27 cellular contexts compared by ENCODE assay signal in the genomic region with DNA sequence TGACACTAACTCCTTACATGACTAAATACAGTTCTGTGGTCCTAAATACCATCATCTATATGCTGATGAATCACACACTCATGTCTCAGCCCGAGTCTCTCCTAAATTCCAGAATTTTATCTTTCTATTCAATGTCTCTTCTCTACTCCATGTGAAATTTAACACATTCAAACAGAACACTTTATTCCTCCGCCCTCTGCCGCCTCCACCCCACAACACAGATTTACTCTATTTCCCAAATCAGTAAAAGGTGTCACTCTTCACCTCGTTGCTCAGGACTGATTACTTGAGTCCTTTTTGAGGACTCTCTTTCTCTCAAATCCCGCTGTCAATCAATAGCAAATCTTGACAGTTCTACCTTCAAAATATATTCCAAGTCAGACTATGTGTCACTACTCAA.
"Had no signal": no experiment of that assay in that cellular context is flagged by ENCODE, and none has a peak within 500 bp of the region (broad histone marks: within the 10 kb centered on the region; RNA-seq: fewer than 3 reads in every experiment).

No MANE protein-coding gene starts in this region.

- H3K4me3 ChIP-seq: colonic mucosa, coronary artery, dorsolateral prefrontal cortex, esophagus muscularis mucosa, esophagus squamous epithelium, gastrocnemius medialis, gastroesophageal sphincter, heart left ventricle had no signal

- H3K4me3 Mint-ChIP-seq: dendritic cell treated with granulocyte-macrophage colony-stimulating factor and Interleukin-4, amounts not matched to agents 40 ng/mL and 50 ng/mL, for 4 days; effector memory CD8-positive, alpha-beta T cell; endodermal cell had no signal

- H3K27me3 Mint-ChIP-seq: dendritic cell treated with granulocyte-macrophage colony-stimulating factor and Interleukin-4, amounts not matched to agents 40 ng/mL and 50 ng/mL, for 4 days; effector memory CD8-positive, alpha-beta T cell had no signal

- H3K9me3 ChIP-seq: colonic mucosa, esophagus muscularis mucosa, esophagus squamous epithelium, gastrocnemius medialis, gastroesophageal sphincter had no signal

- H3K27me3 ChIP-seq: colonic mucosa, esophagus muscularis mucosa, esophagus squamous epithelium, foreskin keratinocyte, gastrocnemius medialis, gastroesophageal sphincter, heart left ventricle had no signal

- ATAC-seq: effector memory CD8-positive, alpha-beta T cell; esophagus mucosa; foreskin keratinocyte; gastrocnemius medialis; gastroesophageal sphincter; heart left ventricle had no signal

- H3K4me1 ChIP-seq: colonic mucosa, foreskin keratinocyte, gastrocnemius medialis, gastroesophageal sphincter had no signal

- FAIRE-seq: colon, endometrium, endothelial cell of umbilical vein, frontal cortex had no signal

- H3K27ac ChIP-seq: colonic mucosa, coronary artery, epithelial cell of prostate, esophagus muscularis mucosa, esophagus squamous epithelium, foreskin keratinocyte, gastrocnemius medialis, gastroesophageal sphincter had no signal

- H3K36me3 ChIP-seq: colonic mucosa, esophagus muscularis mucosa, esophagus squamous epithelium, gastrocnemius medialis, gastroesophageal sphincter, heart left ventricle had no signal

- DNase-seq: colonic mucosa; cortex of kidney; dermis blood vessel endothelial cell; dorsolateral prefrontal cortex; effector CD4-positive, alpha-beta T cell; effector CD8-positive, alpha-beta T cell; effector memory CD4-positive, alpha-beta T cell; effector memory CD8-positive, alpha-beta T cell; endodermal cell; erythroblast; esophagus squamous epithelium; foreskin fibroblast; foreskin keratinocyte; foreskin melanocyte; gastrocnemius medialis; glutamatergic neuron; heart left ventricle had no signal

- H3K9me3 Mint-ChIP-seq: dendritic cell treated with granulocyte-macrophage colony-stimulating factor and Interleukin-4, amounts not matched to agents 40 ng/mL and 50 ng/mL, for 4 days; endodermal cell had no signal

- H3K27ac Mint-ChIP-seq: dendritic cell treated with granulocyte-macrophage colony-stimulating factor and Interleukin-4, amounts not matched to agents 40 ng/mL and 50 ng/mL, for 4 days; effector memory CD8-positive, alpha-beta T cell; endodermal cell had no signal
